Comparison of ENCODE assay signal across 9 cellular contexts in the genomic region with DNA sequence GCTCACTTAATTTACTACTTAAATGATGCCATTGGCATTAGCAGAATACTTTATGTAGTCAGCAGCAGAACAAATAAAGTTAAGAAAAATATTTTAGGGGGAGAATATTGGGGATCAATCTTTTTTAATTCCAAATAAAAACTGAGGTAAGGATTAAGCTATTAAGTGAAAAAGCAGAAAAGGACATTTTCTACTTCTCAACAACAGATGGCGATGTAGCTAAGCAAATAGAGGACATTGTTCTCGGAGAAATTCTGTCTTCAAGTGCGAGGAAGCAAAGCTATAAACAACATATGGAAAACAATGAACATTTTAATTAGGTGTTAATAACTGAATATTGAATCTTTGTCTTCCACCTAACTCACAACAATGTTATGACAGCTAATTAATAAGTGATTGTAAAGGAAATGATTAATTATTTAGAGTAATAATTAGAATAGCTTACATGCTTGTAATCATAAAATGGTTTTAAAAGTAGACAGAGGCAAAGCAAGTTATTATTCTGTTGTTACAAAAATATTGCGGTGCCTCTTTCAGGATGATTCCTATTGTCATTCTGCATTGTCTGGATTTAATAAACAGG. TPM values are rescaled to one million over a fixed set of nuclear protein-coding genes. Genes with fewer than 3 reads are reported as not detected.
DNase-seq lines count a peak whose midpoint lies in the region; ATAC-seq and TF ChIP-seq lines count a peak whose summit lies in the region.
"Had no signal": no experiment of that assay in that cellular context is flagged by ENCODE, and none has a peak within 500 bp of the region (broad histone marks: within the 10 kb centered on the region; RNA-seq: fewer than 3 reads in every experiment).

No MANE protein-coding gene starts in this region.

- H3K4me3 Mint-ChIP-seq in activated naive CD8-positive, alpha-beta T cell treated with anti-CD3 and anti-CD28 coated beads for 36 hours, result no peak overlapping the region
- H3K4me3 Mint-ChIP-seq: activated naive CD8-positive, alpha-beta T cell had no signal

- peak in 2 of 3 experiments; percentile 35 to 45 for TF ChIP-seq CTCF in vagina (IDR thresholded peaks at IDR 0.05)

- H3K27me3 ChIP-seq in right cardiac atrium (ENCODE audit: control insufficient read depth, insufficient read depth) (peaks cover 2% of the 10 kb centered on the region), adipocyte (replicated peaks; ENCODE audit: control insufficient read depth, insufficient read depth, low read length) (no peaks in the 10 kb centered on the region), vagina (no peaks in the 10 kb centered on the region)

- WGBS in right cardiac atrium, result 9% methylated on average over 4 of the region's 4 CpGs

- H3K4me3 ChIP-seq in right cardiac atrium (ENCODE audit: low read length) (no peak overlapping the region), adipocyte (ENCODE audit: low read length) (peak overlapping the region; percentile 67), vagina (no peak overlapping the region)

- intact Hi-C loops in Right ventricle myocardium superior (cut with DNase I), result loop anchor here (5.0 kb wide), 1 partner anchor 811 kb away; no protein-coding TSS in a partner anchor
- intact Hi-C loops in right cardiac atrium (cut with DNase I), result loop anchor here (5.0 to 10.0 kb wide), 2 partner anchors 808 to 811 kb away; no protein-coding TSS in a partner anchor
- intact Hi-C loops in vagina (cut with DNase I), result loop anchor here (5.0 kb wide), 1 partner anchor 811 kb away; no protein-coding TSS in a partner anchor

- H3K36me3 Mint-ChIP-seq in activated naive CD8-positive, alpha-beta T cell treated with anti-CD3 and anti-CD28 coated beads for 36 hours, result no peaks in the 10 kb centered on the region

- no peak for DNase-seq in Right ventricle myocardium superior
- DNase-seq in right cardiac atrium, result no peak
- DNase-seq in NCI-H1417 (lab: John Stamatoyannopoulos, UW), result peak in 2 of 3 experiments; percentile 18 to 69
- DNase-seq in adipocyte (ENCODE audit: low read depth), result peak; percentile 79
- DNase-seq in inferior parietal cortex (ENCODE audit: extremely low spot score), result peak; percentile 57
- no peak for DNase-seq in vagina (ENCODE audit: extremely low spot score in 2 of 2)
- no peak for DNase-seq in retina
- no peak for DNase-seq in activated naive CD8-positive, alpha-beta T cell treated with anti-CD3 and anti-CD28 coated beads for 36 hours

- H3K4me1 Mint-ChIP-seq in activated naive CD8-positive, alpha-beta T cell treated with anti-CD3 and anti-CD28 coated beads for 36 hours, result peaks cover 3% of the 10 kb centered on the region

- peaks cover 74% of the 10 kb centered on the region for H3K27me3 Mint-ChIP-seq in activated naive CD8-positive, alpha-beta T cell treated with anti-CD3 and anti-CD28 coated beads for 36 hours

- H3K9me3 ChIP-seq in right cardiac atrium (ENCODE audit: control insufficient read depth, low read length), result no peaks in the 10 kb centered on the region
- H3K9me3 ChIP-seq in adipocyte (ENCODE audit: control insufficient read depth, low read length), result no peaks in the 10 kb centered on the region
- no peaks in the 10 kb centered on the region for H3K9me3 ChIP-seq in vagina

- H3K27ac Mint-ChIP-seq in activated naive CD8-positive, alpha-beta T cell treated with anti-CD3 and anti-CD28 coated beads for 36 hours, result no peak overlapping the region
- H3K27ac Mint-ChIP-seq: activated naive CD8-positive, alpha-beta T cell had no signal

- no peaks in the 10 kb centered on the region for H3K9me3 Mint-ChIP-seq in activated naive CD8-positive, alpha-beta T cell treated with anti-CD3 and anti-CD28 coated beads for 36 hours

- ATAC-seq in Right ventricle myocardium superior (ENCODE audit: poor library complexity) (peak; percentile 67), right cardiac atrium (no peak)

- H3K27ac ChIP-seq in right cardiac atrium (ENCODE audit: low read length) (no peak overlapping the region), vagina (no peak overlapping the region)

- peak overlapping the region; percentile 81 for H3K9ac ChIP-seq in adipocyte (ENCODE audit: low read length)

- H3K4me1 ChIP-seq in right cardiac atrium (ENCODE audit: control insufficient read depth, insufficient read depth, low read length) (no peaks in the 10 kb centered on the region), adipocyte (ENCODE audit: control insufficient read depth, insufficient read depth, low read length) (peaks cover 33% of the 10 kb centered on the region), vagina (peaks cover 5% of the 10 kb centered on the region)

- TF ChIP-seq POLR2A in vagina (IDR thresholded peaks at IDR 0.05), result no peak

- H3K36me3 ChIP-seq in adipocyte (ENCODE audit: control insufficient read depth, insufficient read depth, low read length, severe bottlenecking) (no peaks in the 10 kb centered on the region), vagina (no peaks in the 10 kb centered on the region)

RNA-seq across cellular contexts. Expression of a gene that starts 32.8 kb away (rescaled TPM):
- 20.9 TPM for total RNA-seq in Right ventricle myocardium superior
- total RNA-seq in right cardiac atrium, result 10 to 100 TPM; 19.7 to 36.2 (median 23.7) TPM
- polyA plus RNA-seq in right cardiac atrium, result 13.9 TPM
- 18.2 TPM for total RNA-seq in vagina
- 10 to 100 TPM; 22.9 to 25.5 TPM for total RNA-seq in activated naive CD8-positive, alpha-beta T cell treated with anti-CD3 and anti-CD28 coated beads for 36 hours

RNA-seq across cellular contexts. Expression of a gene that starts 41.6 kb away (rescaled TPM):
- total RNA-seq in Right ventricle myocardium superior (16.2 TPM), right cardiac atrium (10 to 100 TPM; 13.2 to 18.4 (median 15.7) TPM), vagina (9.8 TPM)
- 13.7 TPM for polyA plus RNA-seq in right cardiac atrium
- 10 to 100 TPM; 31.8 to 35.3 TPM for total RNA-seq in activated naive CD8-positive, alpha-beta T cell treated with anti-CD3 and anti-CD28 coated beads for 36 hours

Comparison
In these comparisons a context has a peak if more than half of its experiments do, and no peak if none do; other contexts are left out.
1. DNase-seq: peak in NCI-H1417 (2 of 3), adipocyte (single experiment) and inferior parietal cortex (single experiment); none in Right ventricle myocardium superior (single experiment), right cardiac atrium (0 of 3), vagina (0 of 2), retina (single experiment) and activated naive CD8-positive, alpha-beta T cell treated with anti-CD3 and anti-CD28 coated beads for 36 hours (single experiment).